Comparison of ENCODE assay signal across 28 cellular contexts in the genomic region with DNA sequence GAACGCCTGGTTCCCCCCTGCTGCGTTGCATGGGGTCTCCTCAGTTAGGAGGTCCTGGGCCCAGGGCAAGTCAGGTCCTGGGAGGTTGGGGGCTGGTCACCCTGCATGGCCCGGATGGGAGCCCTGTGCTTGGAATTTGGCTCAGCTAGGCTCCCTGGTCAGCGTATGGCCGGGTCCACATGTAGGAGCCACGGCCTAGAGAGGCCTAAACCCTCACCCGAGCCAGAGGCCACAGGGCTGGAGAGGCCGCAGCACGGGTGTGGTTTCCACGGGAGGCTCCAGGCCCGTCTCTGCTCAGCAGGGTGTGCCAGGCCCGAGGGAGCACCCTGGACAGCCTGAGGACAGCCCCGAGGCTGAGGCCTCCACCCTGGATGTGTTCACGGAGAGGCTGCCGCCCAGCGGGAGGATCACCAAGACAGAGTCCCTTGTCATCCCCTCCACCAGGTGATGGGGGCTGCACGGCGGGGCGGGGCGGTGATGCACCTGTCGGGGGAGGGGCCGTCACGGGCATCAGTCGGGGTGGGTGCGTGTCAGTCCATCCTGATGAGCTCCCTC. TPM values are rescaled to one million over a fixed set of nuclear protein-coding genes. Genes with fewer than 3 reads are reported as not detected.
"Had no signal": no experiment of that assay in that cellular context is flagged by ENCODE, and none has a peak within 500 bp of the region (broad histone marks: within the 10 kb centered on the region; RNA-seq: fewer than 3 reads in every experiment).

No MANE protein-coding gene starts in this region.

- H3K27ac ChIP-seq: adrenal gland, body of pancreas, colonic mucosa, epithelial cell of prostate, foreskin keratinocyte, gastrocnemius medialis, WERI-Rb-1 had no signal

- H3K36me3 ChIP-seq: colonic mucosa had no signal

- H3K4me3 ChIP-seq: adrenal gland, body of pancreas, colonic mucosa, gastrocnemius medialis had no signal

- DNase-seq: activated B cell treated with CpG ODN at 0.5 μM for 24 hours; activated CD4-positive, alpha-beta T cell treated with anti-CD3 and anti-CD28 coated beads for 48 hours; activated CD4-positive, alpha-beta T cell treated with anti-CD3 and anti-CD28 coated beads, Interleukin-2, amount 50 U/mL, for 1 hour; activated CD4-positive, alpha-beta T cell treated with anti-CD3 and anti-CD28 coated beads, Interleukin-2, amount 50 U/mL, for 48 hours; activated CD8-positive, alpha-beta memory T cell treated with anti-CD3 and anti-CD28 coated beads for 24 hours; activated CD8-positive, alpha-beta T cell treated with anti-CD3 and anti-CD28 coated beads for 36 hours; activated effector memory CD4-positive, alpha-beta T cell treated with anti-CD3 and anti-CD28 coated beads, Interleukin-2, amount 50 U/mL, for 16 hours; activated naive CD4-positive, alpha-beta T cell treated with anti-CD3 and anti-CD28 coated beads for 36 hours; activated naive CD8-positive, alpha-beta T cell treated with anti-CD3 and anti-CD28 coated beads for 36 hours; activated naive CD8-positive, alpha-beta T cell treated with anti-CD3 and anti-CD28 coated beads, Interleukin-2, amount 50 U/mL, for 24 hours; activated T-cell treated with anti-CD3 and anti-CD28 coated beads, Interleukin-2, amount 50 U/mL, for 1 hour; activated T-cell treated with anti-CD3 and anti-CD28 coated beads, Interleukin-2, amount 50 U/mL, for 48 hours; adrenal gland; amygdala; body of pancreas; central memory CD4-positive, alpha-beta T cell; cerebellar nuclear complex; colonic mucosa; effector CD8-positive, alpha-beta T cell; foreskin keratinocyte; gastrocnemius medialis; glutamatergic neuron; T-helper 17 cell; T1000; WERI-Rb-1 had no signal

- H3K4me1 ChIP-seq: adrenal gland, body of pancreas, colonic mucosa, foreskin keratinocyte, gastrocnemius medialis had no signal

- ATAC-seq: activated CD4-positive, CD25-positive, alpha-beta regulatory T cell treated with anti-CD3 and anti-CD28 coated beads, Interleukin-2, amount 50 U/mL, for 24 hours; activated CD8-positive, alpha-beta T cell treated with anti-CD3 and anti-CD28 coated beads for 36 hours; activated naive CD8-positive, alpha-beta T cell treated with anti-CD3 and anti-CD28 coated beads, Interleukin-2, amount 50 U/mL, for 24 hours; body of pancreas; esophagus mucosa; foreskin keratinocyte; gastrocnemius medialis; T-helper 17 cell had no signal

- H3K9me3 ChIP-seq: adrenal gland, body of pancreas, colonic mucosa, gastrocnemius medialis had no signal

- H3K27me3 ChIP-seq: adrenal gland, body of pancreas, colonic mucosa, foreskin keratinocyte, gastrocnemius medialis had no signal

RNA-seq across cellular contexts. Expression of gene TEX22, which starts 17.6 kb away (rescaled TPM):
- total RNA-seq: gastrocnemius medialis had no signal
